Comparison of ENCODE assay signal across 18 cellular contexts in genomic region chr6:44131880-44132279, GRCh38. TPM values are rescaled to one million over a fixed set of nuclear protein-coding genes. Genes with fewer than 3 reads are reported as not detected.
A peak's percentile ranks its signal among the peaks of the same experiment; 100 is the strongest.
DNase-seq lines count a peak whose midpoint lies in the region; ATAC-seq lines count a peak whose summit lies in the region.
"Had no signal": no experiment of that assay in that cellular context is flagged by ENCODE, and none has a peak within 500 bp of the region (broad histone marks: within the 10 kb centered on the region; RNA-seq: fewer than 3 reads in every experiment).

No MANE protein-coding gene starts in this region.

- peak; percentile 63 for DNase-seq in H7
- peak; percentile 87 for DNase-seq in NCI-H69 (lab: John Stamatoyannopoulos, UW)
- peak; percentile 75 to 90 for DNase-seq in left colon
- DNase-seq in stimulated activated effector memory CD8-positive, alpha-beta T cell treated with anti-CD3 and anti-CD28 coated beads, Interleukin-12 subunit alpha, Interleukin-12 subunit beta, amount 100 ng/mL, for 72 hours (ENCODE audit: low spot score in 2 of 2): no peak
- DNase-seq in mucosa of gallbladder (ENCODE audit: low spot score): no peak
- DNase-seq: activated CD8-positive, alpha-beta memory T cell treated with anti-CD3 and anti-CD28 coated beads, Interleukin-2, amount 50 U/mL, for 4 hours; activated naive CD4-positive, alpha-beta T cell treated with anti-CD3 and anti-CD28 coated beads for 36 hours; AML-193; EL; foreskin melanocyte; HCEC 1CT; immature natural killer cell; KBM-7; NCI-H1694 had no signal

- H3K27me3 ChIP-seq in BLaER1: no peaks in the 10 kb centered on the region
- peaks cover 6% of the 10 kb centered on the region; the same call in 1 of the 2 replicates for H3K27me3 ChIP-seq in H7 (ENCODE audit: control insufficient read depth, insufficient read depth, low read length)

- ATAC-seq in left colon (peak; percentile 60), GM21381 (IDR thresholded peaks at IDR 0.05; ENCODE audit: unreplicated experiment) (no peak), HG03139 (IDR thresholded peaks at IDR 0.05; ENCODE audit: unreplicated experiment) (no peak)
- no peak for ATAC-seq in stimulated activated effector memory CD8-positive, alpha-beta T cell treated with anti-CD3 and anti-CD28 coated beads, Interleukin-12 subunit alpha, Interleukin-12 subunit beta, amount 100 ng/mL, for 72 hours

- H3K36me3 Mint-ChIP-seq in stimulated activated effector memory CD8-positive, alpha-beta T cell treated with anti-CD3 and anti-CD28 coated beads, Interleukin-12 subunit alpha, Interleukin-12 subunit beta, amount 100 ng/mL, for 72 hours: peaks cover 23% of the 10 kb centered on the region

- no peak overlapping the region for H3K27ac ChIP-seq in BLaER1
- H3K27ac ChIP-seq: thoracic aorta had no signal

- H3K36me3 ChIP-seq in BLaER1 (peaks cover 21% of the 10 kb centered on the region), H7 (replicated peaks; ENCODE audit: control insufficient read depth, insufficient read depth, low read length) (no peaks in the 10 kb centered on the region; the same call in 1 of the 2 replicates)

- H3K9ac ChIP-seq in BLaER1: peak overlapping the region; percentile 60; the same call in 1 of the 2 replicates

- no peak overlapping the region for H3K27ac Mint-ChIP-seq in stimulated activated effector memory CD8-positive, alpha-beta T cell treated with anti-CD3 and anti-CD28 coated beads, Interleukin-12 subunit alpha, Interleukin-12 subunit beta, amount 100 ng/mL, for 72 hours
- H3K27ac Mint-ChIP-seq: activated naive CD4-positive, alpha-beta T cell treated with anti-CD3 and anti-CD28 coated beads for 36 hours had no signal

- H3K4me1 Mint-ChIP-seq in stimulated activated effector memory CD8-positive, alpha-beta T cell treated with anti-CD3 and anti-CD28 coated beads, Interleukin-12 subunit alpha, Interleukin-12 subunit beta, amount 100 ng/mL, for 72 hours: peaks cover 52% of the 10 kb centered on the region

- peak overlapping the region; percentile 80 for H3K4me2 ChIP-seq in BLaER1

- H4K20me1 ChIP-seq in BLaER1: peaks cover 45% of the 10 kb centered on the region

- intact Hi-C loops in left colon (cut with DNase I, micrococcal nuclease): no loop called here

- peaks cover 74% of the 10 kb centered on the region for H3K4me1 ChIP-seq in BLaER1

- H3K4me3 Mint-ChIP-seq in stimulated activated effector memory CD8-positive, alpha-beta T cell treated with anti-CD3 and anti-CD28 coated beads, Interleukin-12 subunit alpha, Interleukin-12 subunit beta, amount 100 ng/mL, for 72 hours: no peak overlapping the region
- H3K4me3 Mint-ChIP-seq: activated naive CD4-positive, alpha-beta T cell treated with anti-CD3 and anti-CD28 coated beads for 36 hours had no signal

- H3K4me3 ChIP-seq in BLaER1 (no peak overlapping the region), H7 (ENCODE audit: insufficient read depth, low read depth, low read length) (no peak overlapping the region)
- H3K4me3 ChIP-seq: thoracic aorta had no signal

- H3K9me3 ChIP-seq in BLaER1: no peaks in the 10 kb centered on the region
- H3K9me3 ChIP-seq: thoracic aorta had no signal

- H3K9me3 Mint-ChIP-seq in stimulated activated effector memory CD8-positive, alpha-beta T cell treated with anti-CD3 and anti-CD28 coated beads, Interleukin-12 subunit alpha, Interleukin-12 subunit beta, amount 100 ng/mL, for 72 hours: no peaks in the 10 kb centered on the region
- H3K9me3 Mint-ChIP-seq: activated naive CD4-positive, alpha-beta T cell treated with anti-CD3 and anti-CD28 coated beads for 36 hours; immature natural killer cell had no signal

RNA-seq across cellular contexts. Expression of gene TMEM63B, which starts 4.5 kb away (rescaled TPM):
- total RNA-seq in H7 (2014; rRNA removed; shearing (Covaris generic)): 24.9 and 36.2 TPM in 2 replicates
- 100 to 1,000 TPM in 1 of 2 donors, 10 to 100 TPM in 1; 99.7 to 102 TPM for total RNA-seq in left colon
- total RNA-seq in mucosa of gallbladder: 71.8 TPM

RNA-seq across cellular contexts. Expression of gene MRPL14, which starts 4.6 kb away (rescaled TPM):
- 91.0 and 92.0 TPM in 2 replicates for total RNA-seq in H7 (2014; rRNA removed; shearing (Covaris generic))
- total RNA-seq in left colon (10 to 100 TPM; 47.5 to 63.1 TPM), mucosa of gallbladder (30.7 TPM)

RNA-seq across cellular contexts. Expression of gene CAPN11, which starts 26.7 kb away (rescaled TPM):
- 1.0 and 2.0 TPM in 2 replicates for total RNA-seq in H7 (2014; rRNA removed; shearing (Covaris generic))
- 1 to 10 TPM in 1 of 2 donors, under 1 TPM in 1; 0.70 to 3.0 TPM for total RNA-seq in left colon
- total RNA-seq in mucosa of gallbladder: 0.95 TPM
- total RNA-seq: activated naive CD4-positive, alpha-beta T cell treated with anti-CD3 and anti-CD28 coated beads for 36 hours; thoracic aorta had no signal

Comparison
In these comparisons a context has a peak if more than half of its experiments do, and no peak if none do; other contexts are left out.
1. DNase-seq: peak in H7 (single experiment), NCI-H69 (single experiment) and left colon (2 of 2); none in stimulated activated effector memory CD8-positive, alpha-beta T cell treated with anti-CD3 and anti-CD28 coated beads, Interleukin-12 subunit alpha, Interleukin-12 subunit beta, amount 100 ng/mL, for 72 hours (0 of 2) and mucosa of gallbladder (single experiment).